23 cellular contexts compared by ENCODE assay signal in the genomic region with DNA sequence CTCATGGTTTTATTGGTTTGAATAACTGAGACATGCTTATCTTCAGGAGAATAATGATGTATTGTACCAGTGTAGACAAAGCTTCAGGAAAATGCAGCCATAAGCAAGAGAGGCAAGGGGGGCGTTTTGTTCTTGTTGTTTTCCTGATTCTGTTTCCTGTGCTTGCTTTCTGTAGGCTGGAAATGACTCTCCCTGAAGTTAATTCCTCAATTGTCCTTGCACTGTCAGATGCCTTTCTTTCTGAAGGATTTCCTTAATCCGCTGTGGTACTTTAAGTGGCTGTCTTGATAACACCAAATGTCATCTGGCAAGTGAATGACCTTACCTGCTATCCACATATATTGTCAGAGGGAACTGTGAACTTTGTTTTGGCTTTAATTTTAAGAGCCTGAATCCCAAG.
"Had no signal": no experiment of that assay in that cellular context is flagged by ENCODE, and none has a peak within 500 bp of the region (broad histone marks: within the 10 kb centered on the region; RNA-seq: fewer than 3 reads in every experiment).

No MANE protein-coding gene starts in this region.

- H3K79me2 ChIP-seq: hepatocyte had no signal

- H3K4me3 Mint-ChIP-seq: activated B cell treated with CpG ODN at 0.5 μM for 24 hours; activated T-cell treated with anti-CD3 and anti-CD28 coated beads, Interleukin-2, amount 50 U/mL, for 72 hours; naive thymus-derived CD8-positive, alpha-beta T cell had no signal

- H3K4me1 Mint-ChIP-seq: activated B cell treated with CpG ODN at 0.5 μM for 24 hours; naive thymus-derived CD8-positive, alpha-beta T cell had no signal

- H3K9me3 ChIP-seq: breast epithelium, gastrocnemius medialis, spleen, tibial nerve had no signal

- H3K9me3 Mint-ChIP-seq: activated B cell treated with CpG ODN at 0.5 μM for 24 hours; activated T-cell treated with anti-CD3 and anti-CD28 coated beads, Interleukin-2, amount 50 U/mL, for 72 hours had no signal

- H3K27me3 Mint-ChIP-seq: activated B cell treated with CpG ODN at 0.5 μM for 24 hours had no signal

- H3K4me3 ChIP-seq: breast epithelium, gastrocnemius medialis, hepatocyte, spleen, tibial nerve had no signal

- FAIRE-seq: endometrium, keratinocyte had no signal

- ATAC-seq: activated naive CD4-positive, alpha-beta T cell treated with anti-CD3 and anti-CD28 coated beads, Interleukin-2, amount 50 U/mL, for 72 hours; activated T-cell treated with anti-CD3 and anti-CD28 coated beads, Interleukin-2, amount 50 U/mL, for 72 hours; gastrocnemius medialis; left cardiac atrium; naive thymus-derived CD8-positive, alpha-beta T cell; right cardiac atrium had no signal

- H2AFZ ChIP-seq: hepatocyte had no signal

- H3K4me1 ChIP-seq: breast epithelium, gastrocnemius medialis, spleen, tibial nerve had no signal

- H3K27ac Mint-ChIP-seq: activated B cell treated with CpG ODN at 0.5 μM for 24 hours; activated naive CD4-positive, alpha-beta T cell treated with anti-CD3 and anti-CD28 coated beads, Interleukin-2, amount 50 U/mL, for 72 hours; activated T-cell treated with anti-CD3 and anti-CD28 coated beads, Interleukin-2, amount 50 U/mL, for 72 hours; naive thymus-derived CD8-positive, alpha-beta T cell had no signal

- H3K27ac ChIP-seq: breast epithelium, gastrocnemius medialis, hepatocyte, spleen, tibial nerve had no signal

- H3K36me3 ChIP-seq: breast epithelium, gastrocnemius medialis, spleen, tibial nerve had no signal

- H3K4me2 ChIP-seq: hepatocyte had no signal

- DNase-seq: activated B cell treated with CpG ODN at 0.5 μM for 24 hours; activated CD4-positive, alpha-beta T cell treated with anti-CD3 and anti-CD28 coated beads, Interleukin-2, amount 50 U/mL, for 1 hour; activated naive CD4-positive, alpha-beta T cell; activated T-cell treated with anti-CD3 and anti-CD28 coated beads for 4 hours; activated T-cell treated with anti-CD3 and anti-CD28 coated beads, Interleukin-2, amount 50 U/mL, for 72 hours; central memory CD4-positive, alpha-beta T cell; effector CD4-positive, alpha-beta T cell; erythroblast; gastrocnemius medialis; glutamatergic neuron; left cardiac atrium; naive thymus-derived CD8-positive, alpha-beta T cell; posterior cingulate gyrus; right cardiac atrium; spleen; stimulated activated naive CD4-positive, alpha-beta T cell; T-helper 2 cell had no signal

- H3K36me3 Mint-ChIP-seq: activated naive CD4-positive, alpha-beta T cell treated with anti-CD3 and anti-CD28 coated beads, Interleukin-2, amount 50 U/mL, for 72 hours; naive thymus-derived CD8-positive, alpha-beta T cell had no signal

- H3K27me3 ChIP-seq: breast epithelium, gastrocnemius medialis, hepatocyte, spleen, tibial nerve had no signal
